Comparison of ENCODE assay signal across 10 cellular contexts in genomic region chr11:33737362-33737821, GRCh38. TPM values are rescaled to one million over a fixed set of nuclear protein-coding genes. Genes with fewer than 3 reads are reported as not detected.
DNase-seq lines count a peak whose midpoint lies in the region; ATAC-seq, FAIRE-seq and TF ChIP-seq lines count a peak whose summit lies in the region.
"Had no signal": no experiment of that assay in that cellular context is flagged by ENCODE, and none has a peak within 500 bp of the region (broad histone marks: within the 10 kb centered on the region; RNA-seq: fewer than 3 reads in every experiment).

No MANE protein-coding gene starts in this region.

- CTCF ChIA-PET in MCF 10A (lab: Yijun Ruan, JAX): interaction anchor here (0.7 to 8.1 kb wide), 7 partner anchors 13 to 185 kb away, joined by 3 to 78 read pairs (median 5); no protein-coding TSS in a partner anchor
- CTCF ChIA-PET in naive thymus-derived CD4-positive, alpha-beta T cell (lab: Charles Lee): interaction anchor here (0.7 to 1.2 kb wide), 4 partner anchors 22 to 577 kb away, joined by 3 to 4 read pairs (median 4); no protein-coding TSS in a partner anchor

- TF ChIP-seq CTCF in 22Rv1 (IDR thresholded peaks at IDR 0.05): no peak
- TF ChIP-seq CTCF in MCF 10A (IDR thresholded peaks at IDR 0.05; ENCODE audit: unreplicated experiment): no peak
- TF ChIP-seq CTCF in adrenal gland (IDR thresholded peaks at IDR 0.05): no peak

- H3K27ac ChIP-seq in 22Rv1: peak overlapping the region; percentile 80
- no peak overlapping the region for H3K27ac ChIP-seq in HUES6 (ENCODE audit: low read depth, low read length)
- H3K27ac ChIP-seq in naive thymus-derived CD4-positive, alpha-beta T cell (ENCODE audit: low read depth, low read length): no peak overlapping the region
- peak overlapping the region in 2 of 5 donors; percentile 83 to 90 for H3K27ac ChIP-seq in adrenal gland

- H3K27me3 ChIP-seq in HUES6 (ENCODE audit: control insufficient read depth, insufficient read depth, low read length) (peaks cover 15% of the 10 kb centered on the region), adrenal gland (no peaks in the 10 kb centered on the region)
- H3K27me3 ChIP-seq in naive thymus-derived CD4-positive, alpha-beta T cell (ENCODE audit: control insufficient read depth in 2 of 2, insufficient read depth in 2 of 2, low read length in 2 of 2): no peaks in the 10 kb centered on the region

- DNase-seq in MCF 10A (ENCODE audit: unreplicated experiment): no peak
- DNase-seq in naive thymus-derived CD4-positive, alpha-beta T cell: no peak
- no peak for DNase-seq in frontal cortex (ENCODE audit: low spot score in 2 of 2)
- DNase-seq in adrenal gland: no peak
- DNase-seq in activated CD8-positive, alpha-beta memory T cell treated with anti-CD3 and anti-CD28 coated beads, Interleukin-2, amount 50 U/mL, for 4 hours: no peak
- DNase-seq: activated T-cell treated with anti-CD3 and anti-CD28 coated beads, Interleukin-2, amount 50 U/mL, for 72 hours; NCI-H2107 had no signal

- intact Hi-C loops in MCF 10A (cut with micrococcal nuclease) (loop anchor here (5.0 kb wide), 2 partner anchors 570 to 755 kb away; no protein-coding TSS in a partner anchor), adrenal gland (cut with DNase I) (no loop called here)
- intact Hi-C loops in naive thymus-derived CD4-positive, alpha-beta T cell (cut with micrococcal nuclease): loop anchor here in 1 of 2 donors (2.0 to 10.0 kb wide), 3 partner anchors 577 to 845 kb away; partner anchors contain the start of genes ABTB2, CSTF3 and QSER1

- H3K4me1 Mint-ChIP-seq in MCF 10A (ENCODE audit: insufficient read depth, unreplicated experiment): peaks cover 38% of the 10 kb centered on the region
- H3K4me1 Mint-ChIP-seq in naive thymus-derived CD4-positive, alpha-beta T cell: peaks cover 16 to 35% (median 30%) of the 10 kb centered on the region in 7 donors

- peak overlapping the region; percentile 89; the same call in 1 of the 2 replicates for H3K4me3 ChIP-seq in HUES6 (ENCODE audit: low read depth, low read length)
- no peak overlapping the region for H3K4me3 ChIP-seq in naive thymus-derived CD4-positive, alpha-beta T cell (ENCODE audit: low read length)
- H3K4me3 ChIP-seq in adrenal gland: no peak overlapping the region

- FAIRE-seq in frontal cortex (lab: Jason Lieb, UNC): no peak

- H3K9me3 Mint-ChIP-seq in MCF 10A (ENCODE audit: unreplicated experiment): no peaks in the 10 kb centered on the region
- H3K9me3 Mint-ChIP-seq in naive thymus-derived CD4-positive, alpha-beta T cell: peaks cover 0 to 7% (median 0%) of the 10 kb centered on the region in 11 donors
- H3K9me3 Mint-ChIP-seq: activated T-cell treated with anti-CD3 and anti-CD28 coated beads, Interleukin-2, amount 50 U/mL, for 72 hours had no signal

- peak overlapping the region; percentile 88 for H3K4me3 Mint-ChIP-seq in MCF 10A (ENCODE audit: unreplicated experiment)
- H3K4me3 Mint-ChIP-seq in naive thymus-derived CD4-positive, alpha-beta T cell: peak overlapping the region in 9 of 10 donors; percentile 29 to 97 (median 92)

- H3K4me1 ChIP-seq in HUES6 (ENCODE audit: control insufficient read depth, insufficient read depth, low read length): peaks cover 17% of the 10 kb centered on the region
- peaks cover 9 to 16% of the 10 kb centered on the region in 2 donors for H3K4me1 ChIP-seq in naive thymus-derived CD4-positive, alpha-beta T cell (ENCODE audit: control insufficient read depth in 2 of 2, insufficient read depth in 2 of 2, low read length in 2 of 2)
- H3K4me1 ChIP-seq in adrenal gland (replicated peaks in 1 of 2): peaks cover 10 to 35% of the 10 kb centered on the region in 2 donors

- POLR2A ChIA-PET in MCF 10A (lab: Yijun Ruan, JAX): interaction anchor here (0.7 to 11.3 kb wide), 13 partner anchors 8 to 369 kb away, joined by 3 to 409 read pairs (median 9); partner anchors contain the start of genes C11orf91 and FBXO3
- POLR2A ChIA-PET in naive thymus-derived CD4-positive, alpha-beta T cell (lab: Charles Lee): interaction anchor here (0.7 to 3.8 kb wide), 6 partner anchors 37 to 843 kb away, joined by 3 to 22 read pairs (median 3); partner anchors contain the start of genes CSTF3, DEPDC7 and FBXO3

- no peaks in the 10 kb centered on the region for H3K27me3 Mint-ChIP-seq in MCF 10A (ENCODE audit: insufficient read depth, unreplicated experiment)
- H3K27me3 Mint-ChIP-seq in naive thymus-derived CD4-positive, alpha-beta T cell: peaks cover 0 to 11% (median 0%) of the 10 kb centered on the region in 5 donors

- no peak overlapping the region for H3K9ac ChIP-seq in HUES6 (ENCODE audit: low read length)

- no peaks in the 10 kb centered on the region for H3K9me3 ChIP-seq in HUES6 (ENCODE audit: control insufficient read depth, insufficient read depth, low read depth, low read length)
- H3K9me3 ChIP-seq in naive thymus-derived CD4-positive, alpha-beta T cell (ENCODE audit: control insufficient read depth in 2 of 3, low read length in 3 of 3): no peaks in the 10 kb centered on the region
- H3K9me3 ChIP-seq in adrenal gland (replicated peaks in 1 of 3): no peaks in the 10 kb centered on the region

- no peak for TF ChIP-seq POLR2A in adrenal gland (IDR thresholded peaks at IDR 0.05)

- peaks cover 3% of the 10 kb centered on the region; the same call in 1 of the 2 replicates for H3K36me3 ChIP-seq in HUES6 (ENCODE audit: control insufficient read depth, insufficient read depth, low read length)
- peaks cover 0 to 4% (median 0%) of the 10 kb centered on the region in 3 experiments for H3K36me3 ChIP-seq in naive thymus-derived CD4-positive, alpha-beta T cell (ENCODE audit: control insufficient read depth in 2 of 3, insufficient read depth in 3 of 3, low read length in 3 of 3)
- no peaks in the 10 kb centered on the region for H3K36me3 ChIP-seq in adrenal gland (replicated peaks in 1 of 2)

- H3K36me3 Mint-ChIP-seq in MCF 10A (ENCODE audit: insufficient read depth, unreplicated experiment): peaks cover 37% of the 10 kb centered on the region
- H3K36me3 Mint-ChIP-seq in naive thymus-derived CD4-positive, alpha-beta T cell: peaks cover 0 to 14% (median 0%) of the 10 kb centered on the region in 5 donors

- WGBS in adrenal gland, 4 donors: 66 to 82% (median 72%) methylated on average over 3 of the region's 3 CpGs

- BruUV-seq in MCF 10A (replicated peaks; lab: Mats Ljungman, UMichigan): no TSS peak

- H3K27ac Mint-ChIP-seq in MCF 10A (ENCODE audit: low read depth, unreplicated experiment): peak overlapping the region; percentile 90
- H3K27ac Mint-ChIP-seq in naive thymus-derived CD4-positive, alpha-beta T cell: peak overlapping the region; percentile 1 to 89 (median 75)
- H3K27ac Mint-ChIP-seq: activated T-cell treated with anti-CD3 and anti-CD28 coated beads, Interleukin-2, amount 50 U/mL, for 72 hours had no signal

- ATAC-seq in naive thymus-derived CD4-positive, alpha-beta T cell: no peak
- ATAC-seq in HG03520 (IDR thresholded peaks at IDR 0.05; ENCODE audit: unreplicated experiment): no peak
- ATAC-seq: activated T-cell treated with anti-CD3 and anti-CD28 coated beads, Interleukin-2, amount 50 U/mL, for 72 hours had no signal

RNA-seq across cellular contexts. Expression of gene CD59, which starts 1.2 kb away (rescaled TPM):
- 597 and 618 TPM in 2 replicates for total RNA-seq in MCF 10A (2022)
- total RNA-seq in naive thymus-derived CD4-positive, alpha-beta T cell: 100 to 1,000 TPM in 1 of 5 experiments, 10 to 100 TPM in 4; 23.3 to 152 (median 62.7) TPM
- polyA plus RNA-seq in naive thymus-derived CD4-positive, alpha-beta T cell: 10 to 100 TPM; 69.6 to 70.7 TPM
- 31.4 TPM for total RNA-seq in frontal cortex
- total RNA-seq in adrenal gland: 100 to 1,000 TPM; 286 to 562 (median 405) TPM
- polyA plus RNA-seq in adrenal gland: 100 to 1,000 TPM in 2 of 3 donors, 10 to 100 TPM in 1; 59.5 to 465 (median 103) TPM

RNA-seq across cellular contexts. Expression of gene C11orf91, which starts 36.8 kb away (rescaled TPM):
- total RNA-seq in MCF 10A (2022) (2.8 and 2.9 TPM in 2 replicates), frontal cortex (not detected), adrenal gland (not detected)
- not detected for total RNA-seq in naive thymus-derived CD4-positive, alpha-beta T cell
- polyA plus RNA-seq in naive thymus-derived CD4-positive, alpha-beta T cell: not detected
- polyA plus RNA-seq in adrenal gland: under 1 TPM in 1 of 3 donors, not detected in 2; 0.27 TPM
- total RNA-seq: activated T-cell treated with anti-CD3 and anti-CD28 coated beads, Interleukin-2, amount 50 U/mL, for 72 hours had no signal

RNA-seq across cellular contexts. Expression of gene FBXO3, which starts 36.9 kb away (rescaled TPM):
- total RNA-seq in MCF 10A (2022) (20.1 and 22.7 TPM in 2 replicates), frontal cortex (90.9 TPM), adrenal gland (10 to 100 TPM; 25.0 to 45.4 (median 39.3) TPM)
- total RNA-seq in naive thymus-derived CD4-positive, alpha-beta T cell: 10 to 100 TPM; 22.6 to 55.7 (median 47.7) TPM
- polyA plus RNA-seq in naive thymus-derived CD4-positive, alpha-beta T cell: 10 to 100 TPM; 36.1 to 41.5 TPM
- 10 to 100 TPM; 20.7 to 54.7 (median 21.6) TPM for polyA plus RNA-seq in adrenal gland
